9 cellular contexts compared by ENCODE assay signal in the genomic region with DNA sequence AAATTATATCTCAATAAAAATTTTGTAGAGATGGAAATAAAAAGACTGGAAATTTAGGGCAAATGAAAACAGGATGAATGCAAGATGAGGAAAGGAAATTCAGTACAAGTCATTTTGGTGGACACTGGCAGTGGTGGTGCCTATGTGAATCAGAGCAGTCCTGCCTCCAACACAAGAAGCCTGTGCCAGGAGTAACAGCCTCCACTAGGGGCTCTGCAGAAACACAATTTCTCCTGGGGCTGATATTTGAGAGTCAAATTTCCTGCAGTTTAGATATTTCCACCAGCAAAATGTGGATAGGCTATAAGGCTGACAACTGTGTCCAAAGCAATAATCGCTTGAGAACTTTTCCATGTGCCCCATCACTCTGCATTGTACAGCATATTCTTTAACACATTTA. TPM values are rescaled to one million over a fixed set of nuclear protein-coding genes. Genes with fewer than 3 reads are reported as not detected.
DNase-seq lines count a peak whose midpoint lies in the region; ATAC-seq and TF ChIP-seq lines count a peak whose summit lies in the region.
"Had no signal": no experiment of that assay in that cellular context is flagged by ENCODE, and none has a peak within 500 bp of the region (broad histone marks: within the 10 kb centered on the region; RNA-seq: fewer than 3 reads in every experiment).

No MANE protein-coding gene starts in this region.

- H3K9me2 ChIP-seq in Loucy (replicated peaks; ENCODE audit: low read depth, low read length), result no peaks in the 10 kb centered on the region

- ATAC-seq in HG02885 (IDR thresholded peaks at IDR 0.05; ENCODE audit: poor library complexity, unreplicated experiment) (no peak), GM21381 (IDR thresholded peaks at IDR 0.05; ENCODE audit: unreplicated experiment) (no peak)

- peak; percentile 57 for TF ChIP-seq CTCF in AG09309 (IDR thresholded peaks at IDR 0.05; ENCODE audit: control insufficient read depth, insufficient read depth, low read depth, low read length, missing control alignments)
- peak; percentile 53 for TF ChIP-seq CTCF in Loucy (conservative IDR thresholded peaks at IDR 0.05; ENCODE audit: low read length)
- no peak for TF ChIP-seq CTCF in endothelial cell (IDR thresholded peaks at IDR 0.05; ENCODE audit: unreplicated experiment)
- TF ChIP-seq CTCF in mesothelial cell of epicardium (IDR thresholded peaks at IDR 0.05; ENCODE audit: unreplicated experiment), result peak; percentile 22

- no peaks in the 10 kb centered on the region for H3K9me3 ChIP-seq in Loucy (ENCODE audit: insufficient read depth, low read depth, low read length)

- H3K9me3 Mint-ChIP-seq in endothelial cell (ENCODE audit: unreplicated experiment) (no peaks in the 10 kb centered on the region), mesothelial cell of epicardium (peaks cover 15% of the 10 kb centered on the region)

- H3K36me3 ChIP-seq in Loucy (ENCODE audit: insufficient read depth, low read length), result no peaks in the 10 kb centered on the region

- no peak overlapping the region for H3K9ac ChIP-seq in Loucy (ENCODE audit: low read depth, low read length, poor library complexity, severe bottlenecking)

- no peak overlapping the region for H3K4me3 Mint-ChIP-seq in endothelial cell (ENCODE audit: unreplicated experiment)
- no peak overlapping the region for H3K4me3 Mint-ChIP-seq in mesothelial cell of epicardium
- H3K4me3 Mint-ChIP-seq: memory B cell had no signal

- H3K36me3 Mint-ChIP-seq in endothelial cell (ENCODE audit: low read depth, unreplicated experiment), result no peaks in the 10 kb centered on the region
- peaks cover 9% of the 10 kb centered on the region for H3K36me3 Mint-ChIP-seq in mesothelial cell of epicardium
- H3K36me3 Mint-ChIP-seq: memory B cell had no signal

- no peak overlapping the region for H3K4me3 ChIP-seq in AG09309 (ENCODE audit: control insufficient read depth, low read depth, low read length)
- no peak overlapping the region for H3K4me3 ChIP-seq in Loucy (ENCODE audit: low read length, poor library complexity, severe bottlenecking)

- no peaks in the 10 kb centered on the region for H3K4me1 ChIP-seq in Loucy (ENCODE audit: insufficient read depth, low read length, poor library complexity, severe bottlenecking)

- DNase-seq in AG09309 (ENCODE audit: low read depth) (no peak), endothelial cell (ENCODE audit: low spot score) (peak; percentile 22), mesothelial cell of epicardium (ENCODE audit: low spot score in 2 of 2, unreplicated experiment in 2 of 2) (no peak), DMS114 treated with DMSO at 0.1 percent for 48 hours (lab: John Stamatoyannopoulos, UW; ENCODE audit: unreplicated experiment) (no peak)
- no peak for DNase-seq in activated CD4-positive, alpha-beta T cell treated with anti-CD3 and anti-CD28 coated beads, Interleukin-2, amount 50 U/mL, for 1 hour

- peaks cover 5% of the 10 kb centered on the region for H3K27me3 ChIP-seq in Loucy (ENCODE audit: insufficient read depth, low read length, poor library complexity, severe bottlenecking)

- H3F3A ChIP-seq in Loucy (ENCODE audit: low read depth), result no peaks in the 10 kb centered on the region

- no peak overlapping the region for H2AFZ ChIP-seq in Loucy (ENCODE audit: low read length)

- H3K4me1 Mint-ChIP-seq in endothelial cell (ENCODE audit: unreplicated experiment), result peaks cover 2% of the 10 kb centered on the region
- H3K4me1 Mint-ChIP-seq in mesothelial cell of epicardium, result peaks cover 11% of the 10 kb centered on the region
- H3K4me1 Mint-ChIP-seq: memory B cell had no signal

- H3K27ac Mint-ChIP-seq in endothelial cell (ENCODE audit: unreplicated experiment) (no peak overlapping the region), mesothelial cell of epicardium (no peak overlapping the region)
- H3K27ac Mint-ChIP-seq: memory B cell had no signal

- no peak overlapping the region for H3K4me2 ChIP-seq in Loucy (ENCODE audit: low read depth, low read length, poor library complexity, severe bottlenecking)

- no peaks in the 10 kb centered on the region for H3K27me3 Mint-ChIP-seq in endothelial cell (ENCODE audit: unreplicated experiment)
- peaks cover 5% of the 10 kb centered on the region for H3K27me3 Mint-ChIP-seq in mesothelial cell of epicardium (ENCODE audit: low read depth)

- no peaks in the 10 kb centered on the region for H3K79me2 ChIP-seq in Loucy (ENCODE audit: insufficient read depth, low read length)

- no peaks in the 10 kb centered on the region for H4K20me1 ChIP-seq in Loucy (ENCODE audit: insufficient read depth, low read length, poor library complexity, severe bottlenecking)

RNA-seq across cellular contexts. Expression of a gene that starts 4.7 kb away (rescaled TPM):
- total RNA-seq in endothelial cell (ENCODE audit: unreplicated experiment) (73.1 TPM), mesothelial cell of epicardium (60.0 to 62.7 TPM (median 62.3 TPM) in 3 replicates)
